ENCODE assay signal across 11 cellular contexts in genomic region chr19:42088471-42089190, GRCh38. TPM values are rescaled to one million over a fixed set of nuclear protein-coding genes. Genes with fewer than 3 reads are reported as not detected.
A peak's percentile ranks its signal among the peaks of the same experiment; 100 is the strongest.
DNase-seq lines count a peak whose midpoint lies in the region; ATAC-seq and TF ChIP-seq lines count a peak whose summit lies in the region.
"Had no signal": no experiment of that assay in that cellular context is flagged by ENCODE, and none has a peak within 500 bp of the region (broad histone marks: within the 10 kb centered on the region; RNA-seq: fewer than 3 reads in every experiment).

No MANE protein-coding gene starts in this region.

- H3K27me3 Mint-ChIP-seq in activated CD4-positive, alpha-beta T cell treated with anti-CD3 and anti-CD28 coated beads for 36 hours, result no peaks in the 10 kb centered on the region
- H3K27me3 Mint-ChIP-seq in natural killer cell treated with Interleukin-12 subunit alpha and Interleukin-12 subunit beta and Interleukin-15 and Interleukin-18, amount 100 ng/mL, for 72 hours, result no peaks in the 10 kb centered on the region

- POLR2A ChIA-PET in activated CD4-positive, alpha-beta T cell treated with anti-CD3 and anti-CD28 coated beads for 36 hours (lab: Charles Lee), result no interaction called here
- POLR2A ChIA-PET in A673 (lab: Charles Lee; ENCODE audit: low non-redundant PET), result no interaction called here

- peak overlapping the region; percentile 10 for H3K27ac Mint-ChIP-seq in activated CD4-positive, alpha-beta T cell treated with anti-CD3 and anti-CD28 coated beads for 36 hours
- H3K27ac Mint-ChIP-seq in natural killer cell treated with Interleukin-12 subunit alpha and Interleukin-12 subunit beta and Interleukin-15 and Interleukin-18, amount 100 ng/mL, for 72 hours, result no peak overlapping the region

- H3K36me3 ChIP-seq in RWPE2 (ENCODE audit: low read depth), result no peaks in the 10 kb centered on the region
- H3K36me3 ChIP-seq in spleen, result peaks cover 0 to 42% (median 9%) of the 10 kb centered on the region in 6 donors
- no peaks in the 10 kb centered on the region for H3K36me3 ChIP-seq in A673 (ENCODE audit: insufficient read depth, low read length, poor library complexity, severe bottlenecking)
- peaks cover 4% of the 10 kb centered on the region for H3K36me3 ChIP-seq in BE2C
- H3K36me3 ChIP-seq: vagina had no signal

- no peak for TF ChIP-seq CTCF in RWPE2 (IDR thresholded peaks at IDR 0.05; ENCODE audit: poor library complexity, severe bottlenecking)
- TF ChIP-seq CTCF in fibroblast of the aortic adventitia (IDR thresholded peaks at IDR 0.05; ENCODE audit: insufficient read depth, low read length), result no peak
- no peak for TF ChIP-seq CTCF in spleen (IDR thresholded peaks at IDR 0.05 in 8 of 11, conservative IDR thresholded peaks at IDR 0.05 in 3 of 11)
- TF ChIP-seq CTCF in A673 (conservative IDR thresholded peaks at IDR 0.05; ENCODE audit: low read depth, low read length), result no peak
- no peak for TF ChIP-seq CTCF in BE2C (IDR thresholded peaks at IDR 0.05; ENCODE audit: low read depth, low read length)

- ATAC-seq in activated CD4-positive, alpha-beta T cell treated with anti-CD3 and anti-CD28 coated beads for 36 hours, result no peak
- ATAC-seq in RWPE2 (ENCODE audit: low read depth), result peak; percentile 18; the same call in 1 of the 3 replicates
- ATAC-seq in natural killer cell treated with Interleukin-12 subunit alpha and Interleukin-12 subunit beta and Interleukin-15 and Interleukin-18, amount 100 ng/mL, for 72 hours, result no peak
- ATAC-seq: sciatic nerve had no signal

- BruUV-seq in A673 (replicated peaks; lab: Mats Ljungman, UMichigan), result no TSS peak

- H3K27me3 ChIP-seq in RWPE2 (ENCODE audit: insufficient read depth, poor library complexity, severe bottlenecking), result no peaks in the 10 kb centered on the region
- H3K27me3 ChIP-seq in spleen (replicated peaks in 1 of 7), result no peaks in the 10 kb centered on the region
- no peaks in the 10 kb centered on the region for H3K27me3 ChIP-seq in A673 (replicated peaks; ENCODE audit: insufficient read depth, low read depth, low read length, poor library complexity)
- H3K27me3 ChIP-seq in BE2C, result no peaks in the 10 kb centered on the region
- H3K27me3 ChIP-seq: vagina had no signal

- CTCF ChIA-PET in activated CD4-positive, alpha-beta T cell treated with anti-CD3 and anti-CD28 coated beads for 36 hours (lab: Charles Lee), result no interaction called here
- CTCF ChIA-PET in A673 (lab: Charles Lee), result no interaction called here

- 48 to 80% (median 71%) methylated on average over 18 of the region's 18 CpGs for WGBS in spleen, 5 donors

- H3K4me1 ChIP-seq in RWPE2 (ENCODE audit: insufficient read depth, poor library complexity, severe bottlenecking), result peaks cover 10% of the 10 kb centered on the region
- H3K4me1 ChIP-seq in spleen, result peaks cover 17 to 73% (median 49%) of the 10 kb centered on the region in 6 donors
- peaks cover 5% of the 10 kb centered on the region for H3K4me1 ChIP-seq in A673 (ENCODE audit: insufficient read depth, low read length, poor library complexity, severe bottlenecking)
- H3K4me1 ChIP-seq in BE2C, result peaks cover 5% of the 10 kb centered on the region

- H3K27ac ChIP-seq in RWPE2 (ENCODE audit: poor library complexity, severe bottlenecking) (peak overlapping the region; percentile 36), spleen (peak overlapping the region; percentile 30 to 79 (median 64)), A673 (ENCODE audit: low read depth, low read length, poor library complexity, severe bottlenecking) (no peak overlapping the region)
- H3K27ac ChIP-seq: vagina had no signal

- no peak for TF ChIP-seq POLR2A in spleen (IDR thresholded peaks at IDR 0.05)

- H3K9me3 ChIP-seq in RWPE2 (ENCODE audit: severe bottlenecking) (no peaks in the 10 kb centered on the region), spleen (no peaks in the 10 kb centered on the region), A673 (ENCODE audit: low read depth, low read length, poor library complexity, severe bottlenecking) (no peaks in the 10 kb centered on the region), BE2C (no peaks in the 10 kb centered on the region)
- H3K9me3 ChIP-seq: vagina had no signal

- no peak overlapping the region for H3K4me3 ChIP-seq in RWPE2 (ENCODE audit: severe bottlenecking)
- H3K4me3 ChIP-seq in fibroblast of the aortic adventitia (ENCODE audit: low read depth, low read length), result peak overlapping the region; percentile 17
- H3K4me3 ChIP-seq in spleen, result peak overlapping the region in 1 of 8 donors; percentile 4
- no peak overlapping the region for H3K4me3 ChIP-seq in A673 (ENCODE audit: low read depth, low read length, poor library complexity, severe bottlenecking)
- no peak overlapping the region for H3K4me3 ChIP-seq in BE2C (ENCODE audit: low read depth, low read length)
- H3K4me3 ChIP-seq: vagina had no signal

- peaks cover 17% of the 10 kb centered on the region for H3K36me3 Mint-ChIP-seq in activated CD4-positive, alpha-beta T cell treated with anti-CD3 and anti-CD28 coated beads for 36 hours (ENCODE audit: low read depth)
- H3K36me3 Mint-ChIP-seq in natural killer cell treated with Interleukin-12 subunit alpha and Interleukin-12 subunit beta and Interleukin-15 and Interleukin-18, amount 100 ng/mL, for 72 hours, result no peaks in the 10 kb centered on the region

- no peaks in the 10 kb centered on the region for H3K9me3 Mint-ChIP-seq in activated CD4-positive, alpha-beta T cell treated with anti-CD3 and anti-CD28 coated beads for 36 hours (ENCODE audit: low read depth)
- no peaks in the 10 kb centered on the region for H3K9me3 Mint-ChIP-seq in natural killer cell treated with Interleukin-12 subunit alpha and Interleukin-12 subunit beta and Interleukin-15 and Interleukin-18, amount 100 ng/mL, for 72 hours

- no peak overlapping the region for H3K4me3 Mint-ChIP-seq in activated CD4-positive, alpha-beta T cell treated with anti-CD3 and anti-CD28 coated beads for 36 hours
- no peak overlapping the region for H3K4me3 Mint-ChIP-seq in natural killer cell treated with Interleukin-12 subunit alpha and Interleukin-12 subunit beta and Interleukin-15 and Interleukin-18, amount 100 ng/mL, for 72 hours

- DNase-seq in activated CD4-positive, alpha-beta T cell treated with anti-CD3 and anti-CD28 coated beads for 36 hours, result no peak
- no peak for DNase-seq in activated CD4-positive, alpha-beta T cell treated with anti-CD3 and anti-CD28 coated beads, Interleukin-2, amount 50 U/mL, for 4 hours
- DNase-seq in RWPE2 (ENCODE audit: low spot score) (no peak), fibroblast of the aortic adventitia (ENCODE audit: low read depth) (peak; percentile 82), spleen (no peak), A673 (ENCODE audit: low spot score) (no peak), BE2C (no peak)
- DNase-seq in natural killer cell treated with Interleukin-12 subunit alpha and Interleukin-12 subunit beta and Interleukin-15 and Interleukin-18, amount 100 ng/mL, for 72 hours (ENCODE audit: low spot score), result no peak
- DNase-seq: NCI-H1105 had no signal

- peaks cover 24% of the 10 kb centered on the region for H3K4me1 Mint-ChIP-seq in activated CD4-positive, alpha-beta T cell treated with anti-CD3 and anti-CD28 coated beads for 36 hours
- peaks cover 8 to 20% of the 10 kb centered on the region in 2 donors for H3K4me1 Mint-ChIP-seq in natural killer cell treated with Interleukin-12 subunit alpha and Interleukin-12 subunit beta and Interleukin-15 and Interleukin-18, amount 100 ng/mL, for 72 hours (ENCODE audit: low read depth in 2 of 2)

- intact Hi-C loops in activated CD4-positive, alpha-beta T cell treated with anti-CD3 and anti-CD28 coated beads for 36 hours (cut with DNase I, micrococcal nuclease), result no loop called here
- intact Hi-C loops in spleen (cut with DNase I; ENCODE audit: low total_unique reads), result no loop called here
- intact Hi-C loops in A673 (cut with micrococcal nuclease; ENCODE audit: unreplicated experiment), result no loop called here

RNA-seq across cellular contexts. Expression of gene ZNF574, which starts 12.7 kb away (rescaled TPM):
- 10 to 100 TPM; 10.7 to 14.8 TPM for total RNA-seq in activated CD4-positive, alpha-beta T cell treated with anti-CD3 and anti-CD28 coated beads for 36 hours
- total RNA-seq in fibroblast of the aortic adventitia (ENCODE audit: low replicate concordance) (4.7 and 17.2 TPM in 2 replicates), spleen (10 to 100 TPM; 12.0 to 21.0 (median 17.4) TPM), A673 (2021) (24.3 and 27.5 TPM in 2 replicates)
- 10 to 100 TPM in 1 of 3 donors, 1 to 10 TPM in 2; 4.7 to 10.5 (median 4.9) TPM for polyA plus RNA-seq in spleen
- total RNA-seq in natural killer cell treated with Interleukin-12 subunit alpha and Interleukin-12 subunit beta and Interleukin-15 and Interleukin-18, amount 100 ng/mL, for 72 hours, result 10 to 100 TPM; 14.2 to 16.1 TPM
- 63.4 TPM for polyA plus RNA-seq in BE2C (2012; ENCODE audit: insufficient read depth, insufficient read length, low read depth)

RNA-seq across cellular contexts. Expression of gene GRIK5, which starts 18.6 kb away (rescaled TPM):
- total RNA-seq in activated CD4-positive, alpha-beta T cell treated with anti-CD3 and anti-CD28 coated beads for 36 hours, result 1 to 10 TPM; 1.6 to 1.7 TPM
- 0.08 and 0.18 TPM in 2 replicates for total RNA-seq in fibroblast of the aortic adventitia (ENCODE audit: low replicate concordance)
- total RNA-seq in spleen, result 1 to 10 TPM in 6 of 7 donors, under 1 TPM in 1; 0.98 to 4.7 (median 2.2) TPM
- 1 to 10 TPM in 2 of 3 donors, under 1 TPM in 1; 0.94 to 1.4 (median 1.4) TPM for polyA plus RNA-seq in spleen
- total RNA-seq in A673 (2021), result 21.2 and 24.0 TPM in 2 replicates
- total RNA-seq in natural killer cell treated with Interleukin-12 subunit alpha and Interleukin-12 subunit beta and Interleukin-15 and Interleukin-18, amount 100 ng/mL, for 72 hours, result 1 to 10 TPM in 1 of 2 donors, under 1 TPM in 1; 0.21 to 1.0 TPM
- polyA plus RNA-seq in BE2C (2012; ENCODE audit: insufficient read depth, insufficient read length, low read depth), result 29.2 TPM

RNA-seq across cellular contexts. Expression of gene POU2F2, which starts 43.6 kb away (rescaled TPM):
- 10 to 100 TPM; 43.6 to 62.8 TPM for total RNA-seq in activated CD4-positive, alpha-beta T cell treated with anti-CD3 and anti-CD28 coated beads for 36 hours
- total RNA-seq in fibroblast of the aortic adventitia (ENCODE audit: low replicate concordance) (0.08 and 0.18 TPM in 2 replicates), spleen (10 to 100 TPM; 22.7 to 67.4 (median 45.4) TPM), A673 (2021) (2.2 and 2.5 TPM in 2 replicates)
- 10 to 100 TPM; 22.3 to 48.5 (median 33.3) TPM for polyA plus RNA-seq in spleen
- 10 to 100 TPM; 21.6 to 30.5 TPM for total RNA-seq in natural killer cell treated with Interleukin-12 subunit alpha and Interleukin-12 subunit beta and Interleukin-15 and Interleukin-18, amount 100 ng/mL, for 72 hours
- 3.4 TPM for polyA plus RNA-seq in BE2C (2012; ENCODE audit: insufficient read depth, insufficient read length, low read depth)
